Comparison of ENCODE assay signal across 9 cellular contexts in genomic region chr22:39239561-39240423, GRCh38. TPM values are rescaled to one million over a fixed set of nuclear protein-coding genes. Genes with fewer than 3 reads are reported as not detected.
DNase-seq lines count a peak whose midpoint lies in the region; ATAC-seq and TF ChIP-seq lines count a peak whose summit lies in the region.
"Had no signal": no experiment of that assay in that cellular context is flagged by ENCODE, and none has a peak within 500 bp of the region (broad histone marks: within the 10 kb centered on the region; RNA-seq: fewer than 3 reads in every experiment).

No MANE protein-coding gene starts in this region.

- H3K27ac ChIP-seq in Karpas-422 (ENCODE audit: low read length): no peak overlapping the region
- H3K27ac ChIP-seq in PC-3 (ENCODE audit: low read length): peak overlapping the region; percentile 43
- H3K27ac ChIP-seq in esophagus (ENCODE audit: low read depth in 2 of 2, low read length in 1 of 2): peak overlapping the region; percentile 68 to 79
- peak overlapping the region; percentile 91 to 97 (median 92) for H3K27ac ChIP-seq in gastrocnemius medialis

- CTCF ChIA-PET in PC-3 (lab: Charles Lee): interaction anchor here (1.4 to 1.8 kb wide), 2 partner anchors 69 to 77 kb away, joined by 4 read pairs; no protein-coding TSS in a partner anchor

- H3K9me3 ChIP-seq in Karpas-422 (ENCODE audit: low read length): no peaks in the 10 kb centered on the region
- no peaks in the 10 kb centered on the region for H3K9me3 ChIP-seq in PC-3 (ENCODE audit: low read length)
- H3K9me3 ChIP-seq in esophagus (ENCODE audit: control insufficient read depth in 2 of 2, insufficient read depth in 1 of 2, low read depth in 1 of 2, low read length in 1 of 2): no peaks in the 10 kb centered on the region
- H3K9me3 ChIP-seq in gastrocnemius medialis: no peaks in the 10 kb centered on the region
- H3K9me3 ChIP-seq: adrenal gland had no signal

- TF ChIP-seq CTCF in PC-3 (conservative IDR thresholded peaks at IDR 0.05; ENCODE audit: low read depth, low read length) (no peak), gastrocnemius medialis (IDR thresholded peaks at IDR 0.05 in 4 of 5, conservative IDR thresholded peaks at IDR 0.05 in 1 of 5) (no peak)

- H3K36me3 ChIP-seq in Karpas-422 (ENCODE audit: insufficient read depth, low read length): no peaks in the 10 kb centered on the region
- peaks cover 3% of the 10 kb centered on the region; the same call in 1 of the 2 replicates for H3K36me3 ChIP-seq in PC-3 (ENCODE audit: low read depth, low read length)
- no peaks in the 10 kb centered on the region for H3K36me3 ChIP-seq in esophagus (ENCODE audit: control insufficient read depth in 2 of 2, insufficient read depth in 2 of 2, low read length in 1 of 2)
- no peaks in the 10 kb centered on the region for H3K36me3 ChIP-seq in gastrocnemius medialis
- H3K36me3 ChIP-seq: adrenal gland had no signal

- H3K4me2 ChIP-seq in Karpas-422 (ENCODE audit: low read depth, low read length, poor library complexity, severe bottlenecking): peak overlapping the region; percentile 12
- peak overlapping the region; percentile 80 for H3K4me2 ChIP-seq in PC-3 (ENCODE audit: low read length)

- H3K9ac ChIP-seq in Karpas-422 (ENCODE audit: low read length) (0 out of 2 replicates have a peak overlapping the region, but pooled peaks have one; percentile 7), PC-3 (ENCODE audit: low read length) (no peak overlapping the region)

- H4K20me1 ChIP-seq in Karpas-422 (ENCODE audit: insufficient read depth, low read depth, low read length): no peaks in the 10 kb centered on the region; the same call in 1 of the 2 replicates
- peaks cover 9% of the 10 kb centered on the region; the same call in 1 of the 2 replicates for H4K20me1 ChIP-seq in PC-3 (ENCODE audit: low read length)

- H2AFZ ChIP-seq in Karpas-422 (ENCODE audit: low read length) (no peak overlapping the region), PC-3 (ENCODE audit: low read length) (no peak overlapping the region)

- H3K27me3 ChIP-seq in Karpas-422 (ENCODE audit: low read length): no peaks in the 10 kb centered on the region
- H3K27me3 ChIP-seq in PC-3 (ENCODE audit: low read length): no peaks in the 10 kb centered on the region
- H3K27me3 ChIP-seq in esophagus (ENCODE audit: control insufficient read depth in 1 of 2, insufficient read depth in 2 of 2, low read length in 2 of 2): peaks cover 0 to 11% of the 10 kb centered on the region in 2 donors
- H3K27me3 ChIP-seq in gastrocnemius medialis: no peaks in the 10 kb centered on the region
- H3K27me3 ChIP-seq: adrenal gland had no signal

- DNase-seq in Karpas-422 (no peak), PC-3 (peak; percentile 80), gastrocnemius medialis (peak in 1 of 2 donors; percentile 57), NCI-H446 (lab: John Stamatoyannopoulos, UW) (no peak), HK-2 (ENCODE audit: unreplicated experiment) (no peak)
- no peak for DNase-seq in activated CD4-positive, CD25-positive, alpha-beta regulatory T cell (lab: John Stamatoyannopoulos, UW)
- DNase-seq: adrenal gland had no signal

- no peak for TF ChIP-seq POLR2A in gastrocnemius medialis (IDR thresholded peaks at IDR 0.05)

- H3F3A ChIP-seq in PC-3 (ENCODE audit: low read length, unreplicated experiment): no peaks in the 10 kb centered on the region

- H3K4me3 ChIP-seq in Karpas-422 (ENCODE audit: low read length) (no peak overlapping the region), PC-3 (ENCODE audit: low read length) (peak overlapping the region; percentile 95; the same call in 1 of the 2 replicates), esophagus (ENCODE audit: low read depth in 1 of 2, low read length in 2 of 2) (no peak overlapping the region), gastrocnemius medialis (peak overlapping the region in 3 of 4 donors; percentile 29 to 65 (median 54))
- H3K4me3 ChIP-seq: adrenal gland had no signal

- intact Hi-C loops in PC-3 (cut with micrococcal nuclease) (loop anchor here (5.0 kb wide), 1 partner anchor 78 kb away; the partner anchor contains the start of gene RPL3), gastrocnemius medialis (cut with DNase I; ENCODE audit: low total_unique reads) (loop anchor here (5.0 to 10.0 kb wide), 3 partner anchors 367 to 537 kb away; partner anchors contain the start of genes CBX6, JOSD1 and SUN2)

- BruUV-seq in PC-3 (replicated peaks; lab: Mats Ljungman, UMichigan): TSS peak; percentile 43

- H3K9me2 ChIP-seq in Karpas-422 (replicated peaks; ENCODE audit: insufficient read depth, low read length) (no peaks in the 10 kb centered on the region), PC-3 (replicated peaks; ENCODE audit: low read length) (no peaks in the 10 kb centered on the region)

- in situ Hi-C loops in gastrocnemius medialis (cut with MboI; ENCODE audit: low sequenced_read_pairs in 4 of 4): loop anchor here in 1 of 4 donors (5.0 kb wide), 1 partner anchor 78 kb away; the partner anchor contains the start of gene RPL3

- H3K4me1 ChIP-seq in Karpas-422 (ENCODE audit: low read length) (peaks cover 17% of the 10 kb centered on the region), PC-3 (ENCODE audit: insufficient read depth, low read length) (peaks cover 33% of the 10 kb centered on the region), esophagus (ENCODE audit: control insufficient read depth in 2 of 2, insufficient read depth in 2 of 2, low read length in 1 of 2) (peaks cover 21 to 63% of the 10 kb centered on the region in 2 donors), gastrocnemius medialis (peaks cover 63 to 71% of the 10 kb centered on the region in 2 donors)

- 32 to 38% methylated on average over 20 of the region's 20 CpGs for WGBS in esophagus, 2 donors

- peak; percentile 53 for ATAC-seq in PC-3
- no peak for ATAC-seq in gastrocnemius medialis
- no peak for ATAC-seq in HG02870 (IDR thresholded peaks at IDR 0.05; ENCODE audit: unreplicated experiment)

- H3K79me2 ChIP-seq in Karpas-422 (ENCODE audit: low read length): no peaks in the 10 kb centered on the region
- H3K79me2 ChIP-seq in PC-3 (ENCODE audit: low read length): peaks cover 89% of the 10 kb centered on the region

- POLR2A ChIA-PET in PC-3 (lab: Charles Lee; ENCODE audit: unreplicated experiment): no interaction called here

RNA-seq across cellular contexts. Expression of gene PDGFB, which starts 5.0 kb away (rescaled TPM):
- 0.43 and 2.9 TPM in 2 replicates for total RNA-seq in Karpas-422 (2014; rRNA removed; shearing (Covaris generic); ENCODE audit: low replicate concordance)
- total RNA-seq in PC-3 (2014; rRNA removed) (29.7 and 33.1 TPM in 2 replicates), gastrocnemius medialis (10 to 100 TPM in 1 of 4 donors, 1 to 10 TPM in 3; 6.0 to 20.0 (median 8.9) TPM)
- polyA plus RNA-seq in esophagus: 1 to 10 TPM; 1.2 to 1.8 TPM

Comparison
In these comparisons a context has a peak if more than half of its experiments do, and no peak if none do; other contexts are left out.
1. H3K4me3 ChIP-seq: peak in PC-3 (single experiment) and gastrocnemius medialis (3 of 4); none in Karpas-422 (single experiment) and esophagus (0 of 2).